Comparison of ENCODE assay signal across 2 cellular contexts in the genomic region with DNA sequence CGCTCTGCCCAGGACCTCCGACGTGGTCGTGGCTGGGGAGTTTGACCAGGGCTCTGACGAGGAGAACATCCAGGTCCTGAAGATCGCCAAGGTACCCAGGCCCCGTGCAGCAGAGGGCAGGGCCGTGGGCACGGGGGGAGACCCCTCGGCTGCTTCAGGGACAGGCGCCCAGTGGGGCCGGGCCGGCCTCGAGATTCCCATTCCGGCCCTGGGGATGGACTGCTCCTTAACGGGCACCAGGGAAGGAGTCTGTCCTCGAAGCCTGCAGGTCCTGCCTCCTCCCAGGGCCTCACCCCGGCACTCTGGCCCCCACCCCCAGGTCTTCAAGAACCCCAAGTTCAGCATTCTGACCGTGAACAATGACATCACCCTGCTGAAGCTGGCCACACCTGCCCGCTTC. TPM values are rescaled to one million over a fixed set of nuclear protein-coding genes. Genes with fewer than 3 reads are reported as not detected.
"Had no signal": no experiment of that assay in that cellular context is flagged by ENCODE, and none has a peak within 500 bp of the region (broad histone marks: within the 10 kb centered on the region; RNA-seq: fewer than 3 reads in every experiment).

No MANE protein-coding gene starts in this region.

RNA-seq across cellular contexts. Expression of a gene that starts 4.3 kb away (rescaled TPM):
- total RNA-seq: G401 had no signal
- polyA plus RNA-seq: GM12878 had no signal

RNA-seq across cellular contexts. Expression of a gene that starts 16.2 kb away (rescaled TPM):
- total RNA-seq: G401 had no signal
- polyA plus RNA-seq: GM12878 had no signal
